In genomic region chr15:97991972-97992541, GRCh38 we compare ENCODE assay signal across 15 cellular contexts. TPM values are rescaled to one million over a fixed set of nuclear protein-coding genes. Genes with fewer than 3 reads are reported as not detected.
DNase-seq lines count a peak whose midpoint lies in the region; ATAC-seq, FAIRE-seq and TF ChIP-seq lines count a peak whose summit lies in the region.
"Had no signal": no experiment of that assay in that cellular context is flagged by ENCODE, and none has a peak within 500 bp of the region (broad histone marks: within the 10 kb centered on the region; RNA-seq: fewer than 3 reads in every experiment).

No MANE protein-coding gene starts in this region.

- no peak for TF ChIP-seq POLR2A in sigmoid colon (IDR thresholded peaks at IDR 0.05)
- TF ChIP-seq POLR2A in vagina (IDR thresholded peaks at IDR 0.05): no peak

- no peak overlapping the region for H3K27ac Mint-ChIP-seq in activated naive CD4-positive, alpha-beta T cell treated with anti-CD3 and anti-CD28 coated beads, Interleukin-2, amount 50 U/mL, for 72 hours
- H3K27ac Mint-ChIP-seq: GM23338, H9 had no signal

- peak; percentile 91 for FAIRE-seq in bronchial epithelial cell (lab: Jason Lieb, UNC)
- FAIRE-seq: GM12891 had no signal

- no peaks in the 10 kb centered on the region for H3K9me3 ChIP-seq in muscle layer of colon (ENCODE audit: low read length)
- H3K9me3 ChIP-seq in sigmoid colon: no peaks in the 10 kb centered on the region
- no peaks in the 10 kb centered on the region for H3K9me3 ChIP-seq in vagina

- ATAC-seq in GM21526 (IDR thresholded peaks at IDR 0.05; ENCODE audit: low FRiP score, unreplicated experiment): no peak
- no peak for ATAC-seq in activated naive CD4-positive, alpha-beta T cell treated with anti-CD3 and anti-CD28 coated beads, Interleukin-2, amount 50 U/mL, for 72 hours
- no peak for ATAC-seq in HG03196 (IDR thresholded peaks at IDR 0.05; ENCODE audit: unreplicated experiment)
- ATAC-seq: GM23338 had no signal

- peak; percentile 57 for DNase-seq in CD1c-positive myeloid dendritic cell (ENCODE audit: extremely low spot score)
- no peak for DNase-seq in bronchial epithelial cell (ENCODE audit: low read depth)
- DNase-seq in sigmoid colon: no peak
- DNase-seq in activated naive CD4-positive, alpha-beta T cell treated with anti-CD3 and anti-CD28 coated beads, Interleukin-2, amount 50 U/mL, for 72 hours (ENCODE audit: low spot score in 2 of 2): no peak
- no peak for DNase-seq in vagina (ENCODE audit: extremely low spot score in 2 of 2)
- DNase-seq: 8988T; AML-193; CD4-positive, CD25-positive, alpha-beta regulatory T cell; H9 had no signal

- no peak overlapping the region for H3K9ac ChIP-seq in muscle layer of colon (ENCODE audit: low read length)
- H3K9ac ChIP-seq: BLaER1 had no signal

- H3K27ac ChIP-seq in muscle layer of colon (ENCODE audit: low read depth, low read length) (peak overlapping the region; percentile 38), sigmoid colon (peak overlapping the region in 3 of 4 donors; percentile 22 to 71 (median 37)), vagina (no peak overlapping the region)
- H3K27ac ChIP-seq: BLaER1 had no signal

- WGBS in sigmoid colon, 2 donors: 85 to 86% methylated on average over 3 of the region's 3 CpGs

- intact Hi-C loops in sigmoid colon (cut with DNase I): no loop called here
- intact Hi-C loops in vagina (cut with DNase I): no loop called here

- peaks cover 28% of the 10 kb centered on the region for H3K4me1 ChIP-seq in muscle layer of colon (ENCODE audit: insufficient read depth, low read length)
- peaks cover 0 to 47% (median 37%) of the 10 kb centered on the region in 4 donors for H3K4me1 ChIP-seq in sigmoid colon
- H3K4me1 ChIP-seq in vagina: peaks cover 6% of the 10 kb centered on the region

- TF ChIP-seq EP300 in sigmoid colon (IDR thresholded peaks at IDR 0.05): no peak

- no peak overlapping the region for H3K4me3 ChIP-seq in bronchial epithelial cell (ENCODE audit: low read depth, low read length)
- H3K4me3 ChIP-seq in muscle layer of colon (ENCODE audit: low read depth in 1 of 2, low read length in 2 of 2): no peak overlapping the region
- no peak overlapping the region for H3K4me3 ChIP-seq in sigmoid colon
- no peak overlapping the region for H3K4me3 ChIP-seq in vagina
- H3K4me3 ChIP-seq: BLaER1, GM23338 had no signal

- no peaks in the 10 kb centered on the region for H3K27me3 ChIP-seq in bronchial epithelial cell (ENCODE audit: control insufficient read depth, insufficient read depth, low read length)
- no peaks in the 10 kb centered on the region for H3K27me3 ChIP-seq in muscle layer of colon (ENCODE audit: control insufficient read depth in 1 of 2, insufficient read depth in 2 of 2, low read length in 2 of 2)
- H3K27me3 ChIP-seq in sigmoid colon: no peaks in the 10 kb centered on the region
- no peaks in the 10 kb centered on the region for H3K27me3 ChIP-seq in vagina
- H3K27me3 ChIP-seq: BLaER1 had no signal

- no peaks in the 10 kb centered on the region for H3K36me3 ChIP-seq in bronchial epithelial cell (ENCODE audit: control insufficient read depth, insufficient read depth, low read length)
- no peaks in the 10 kb centered on the region for H3K36me3 ChIP-seq in muscle layer of colon (ENCODE audit: insufficient read depth, low read length)
- H3K36me3 ChIP-seq in sigmoid colon: peaks cover 0 to 16% (median 0%) of the 10 kb centered on the region in 4 donors
- no peaks in the 10 kb centered on the region for H3K36me3 ChIP-seq in vagina

- H3K36me3 Mint-ChIP-seq in activated naive CD4-positive, alpha-beta T cell treated with anti-CD3 and anti-CD28 coated beads, Interleukin-2, amount 50 U/mL, for 72 hours: peaks cover 8 to 11% of the 10 kb centered on the region in 2 donors
- H3K36me3 Mint-ChIP-seq: CD4-positive, CD25-positive, alpha-beta regulatory T cell had no signal

- TF ChIP-seq CTCF in bronchial epithelial cell (IDR thresholded peaks at IDR 0.05; ENCODE audit: insufficient read depth, low read length, severe bottlenecking) (no peak), sigmoid colon (IDR thresholded peaks at IDR 0.05) (no peak), vagina (IDR thresholded peaks at IDR 0.05) (no peak)

- H3K9me3 Mint-ChIP-seq in activated naive CD4-positive, alpha-beta T cell treated with anti-CD3 and anti-CD28 coated beads, Interleukin-2, amount 50 U/mL, for 72 hours: peaks cover 5 to 8% of the 10 kb centered on the region in 2 donors

RNA-seq across cellular contexts. Expression of gene ARRDC4, which starts 31.6 kb away (rescaled TPM):
- total RNA-seq in bronchial epithelial cell: 3.9 and 80.6 TPM in 2 replicates
- total RNA-seq in sigmoid colon: 100 to 1,000 TPM; 116 to 205 (median 170) TPM
- polyA plus RNA-seq in sigmoid colon: 100 to 1,000 TPM in 1 of 3 donors, 10 to 100 TPM in 2; 26.4 to 143 (median 58.3) TPM
- total RNA-seq in activated naive CD4-positive, alpha-beta T cell treated with anti-CD3 and anti-CD28 coated beads, Interleukin-2, amount 50 U/mL, for 72 hours: under 1 TPM; 0.60 to 0.66 TPM
- total RNA-seq in vagina: 35.8 TPM
